18 cellular contexts compared by ENCODE assay signal in genomic region chrX:24017674-24018073, GRCh38. TPM values are rescaled to one million over a fixed set of nuclear protein-coding genes. Genes with fewer than 3 reads are reported as not detected.
DNase-seq lines count a peak whose midpoint lies in the region; ATAC-seq, FAIRE-seq and TF ChIP-seq lines count a peak whose summit lies in the region.
"Had no signal": no experiment of that assay in that cellular context is flagged by ENCODE, and none has a peak within 500 bp of the region (broad histone marks: within the 10 kb centered on the region; RNA-seq: fewer than 3 reads in every experiment).

No MANE protein-coding gene starts in this region.

- no peak for FAIRE-seq in kidney (lab: Jason Lieb, UNC)
- FAIRE-seq: GM19239, H1 had no signal

- no peak overlapping the region for H3K4me3 ChIP-seq in HEK293 (ENCODE audit: low read depth, low read length)
- H3K4me3 ChIP-seq in kidney (ENCODE audit: low read length in 2 of 2), result no peak overlapping the region
- H3K4me3 ChIP-seq: GM12878, GM23248 had no signal

- H3K9ac ChIP-seq in kidney (ENCODE audit: low read length in 2 of 2), result no peak overlapping the region
- H3K9ac ChIP-seq: GM23248 had no signal

- H3K36me3 ChIP-seq in HEK293 (ENCODE audit: control insufficient read depth in 2 of 2, insufficient read depth in 1 of 2, low read length in 2 of 2) (peaks cover 31 to 60% of the 10 kb centered on the region in 2 experiments), kidney (ENCODE audit: control insufficient read depth in 1 of 2, insufficient read depth in 2 of 2, low read length in 2 of 2) (no peaks in the 10 kb centered on the region)

- H3K9me3 ChIP-seq in HEK293 (ENCODE audit: control insufficient read depth, insufficient read depth, low read depth, low read length) (no peaks in the 10 kb centered on the region), kidney (ENCODE audit: control insufficient read depth in 1 of 2, low read length in 2 of 2) (no peaks in the 10 kb centered on the region)
- H3K9me3 ChIP-seq: Caco-2 had no signal

- CTCF ChIA-PET in HEK293 (lab: Yijun Ruan, JAX), result interaction anchor here (0.6 kb wide), 1 partner anchor 1857 kb away, joined by 3 read pairs; no protein-coding TSS in a partner anchor

- POLR2A ChIA-PET in HEK293 (lab: Yijun Ruan, JAX), result interaction anchor here (0.5 to 1.4 kb wide), 3 partner anchors 36 to 1060 kb away, joined by 4 to 8 read pairs (median 5); no protein-coding TSS in a partner anchor

- DNase-seq in chondrocyte (ENCODE audit: low spot score) (no peak), EL (no peak), kidney (no peak)
- DNase-seq: C1 segment of cervical spinal cord; Caco-2; CD8-positive, alpha-beta T cell; DMS153; DND-41; GDM1; GM23248; H7; HCEC 1CT had no signal

- no peak overlapping the region for H3K27ac ChIP-seq in HEK293 (ENCODE audit: extremely low read depth, low read depth, low read length)
- H3K27ac ChIP-seq in kidney (ENCODE audit: low read depth in 2 of 2, low read length in 2 of 2), result no peak overlapping the region
- H3K27ac ChIP-seq: GM23248 had no signal

- H3K4me3 Mint-ChIP-seq in IgD-negative memory B cell (no peak overlapping the region), chondrocyte (ENCODE audit: unreplicated experiment) (no peak overlapping the region)
- H3K4me3 Mint-ChIP-seq: CD8-positive, alpha-beta T cell had no signal

- H3K4me1 ChIP-seq in HEK293 (ENCODE audit: control insufficient read depth, insufficient read depth, low read length) (peaks cover 6% of the 10 kb centered on the region; the same call in 1 of the 2 replicates), kidney (ENCODE audit: control insufficient read depth in 1 of 2, insufficient read depth in 1 of 2, low read depth in 1 of 2, low read length in 2 of 2) (no peaks in the 10 kb centered on the region)
- H3K4me1 ChIP-seq: Caco-2 had no signal

- H3K27ac Mint-ChIP-seq in IgD-negative memory B cell (peak overlapping the region in 2 of 3 donors; percentile 50 to 59), chondrocyte (ENCODE audit: unreplicated experiment) (peak overlapping the region; percentile 68)
- H3K27ac Mint-ChIP-seq: CD8-positive, alpha-beta T cell had no signal

- H3K9me3 Mint-ChIP-seq in IgD-negative memory B cell, result no peaks in the 10 kb centered on the region
- no peaks in the 10 kb centered on the region for H3K9me3 Mint-ChIP-seq in chondrocyte (ENCODE audit: low read depth)
- H3K9me3 Mint-ChIP-seq: CD8-positive, alpha-beta T cell had no signal

- H3K4me1 Mint-ChIP-seq in IgD-negative memory B cell (peaks cover 15 to 24% (median 15%) of the 10 kb centered on the region in 3 donors), chondrocyte (ENCODE audit: low read depth) (peaks cover 48% of the 10 kb centered on the region)

- intact Hi-C loops in kidney (cut with DNase I), result no loop called here

- peaks cover 5% of the 10 kb centered on the region for H3K27me3 Mint-ChIP-seq in IgD-negative memory B cell
- no peaks in the 10 kb centered on the region for H3K27me3 Mint-ChIP-seq in chondrocyte (ENCODE audit: low read depth)

- H3K36me3 Mint-ChIP-seq in IgD-negative memory B cell (peaks cover 2% of the 10 kb centered on the region), chondrocyte (ENCODE audit: low read depth) (peaks cover 4% of the 10 kb centered on the region)

- ATAC-seq in HG03354 (IDR thresholded peaks at IDR 0.05; ENCODE audit: poor library complexity, severe bottlenecking, unreplicated experiment), result no peak
- ATAC-seq: CD8-positive, alpha-beta T cell; GM12878 had no signal

- TF ChIP-seq CTCF in HEK293 (tag by site-specific recombination; IDR thresholded peaks at IDR 0.05) (no peak), chondrocyte (IDR thresholded peaks at IDR 0.05) (no peak), kidney (IDR thresholded peaks at IDR 0.05; ENCODE audit: borderline replicate concordance, extremely low read depth, insufficient read depth) (no peak)

TF ChIP-seq in HEK293, 187 proteins besides CTCF, POLR2A, EP300 and RAD21:
- TF ChIP-seq PRDM2 (tag by site-specific recombination; IDR thresholded peaks at IDR 0.05; ENCODE audit: borderline replicate concordance) (no peak), ZNF394 (tag by site-specific recombination; IDR thresholded peaks at IDR 0.05; ENCODE audit: borderline replicate concordance) (no peak), ZNF514 (tag by site-specific recombination; IDR thresholded peaks at IDR 0.05) (no peak), ZNF549 (tag by site-specific recombination; IDR thresholded peaks at IDR 0.05) (no peak), ZNF362 (tag by site-specific recombination; IDR thresholded peaks at IDR 0.05) (peak; percentile 80), WT1 (tag by site-specific recombination; IDR thresholded peaks at IDR 0.05) (no peak), ZNF138 (tag by site-specific recombination; IDR thresholded peaks at IDR 0.05; ENCODE audit: borderline replicate concordance) (no peak), ZNF626 (tag by site-specific recombination; IDR thresholded peaks at IDR 0.05) (no peak), ZNF121 (tag by site-specific recombination; IDR thresholded peaks at IDR 0.05) (peak; percentile 71), ZNF302 (tag by site-specific recombination; IDR thresholded peaks at IDR 0.05; ENCODE audit: low read depth) (no peak), AEBP2 (tag by site-specific recombination; IDR thresholded peaks at IDR 0.05; ENCODE audit: borderline replicate concordance) (no peak), ZBTB48 (tag by site-specific recombination; IDR thresholded peaks at IDR 0.05) (no peak), GLIS2 (tag by site-specific recombination; IDR thresholded peaks at IDR 0.05) (no peak)

RNA-seq across cellular contexts. Expression of gene KLHL15, which starts 9.3 kb away (rescaled TPM):
- polyA plus RNA-seq in IgD-negative memory B cell (1.6 TPM), kidney (ENCODE audit: insufficient read depth, low read depth, low replicate concordance) (2.2 TPM)
- total RNA-seq in chondrocyte (13.7 to 15.5 TPM (median 13.9 TPM) in 3 replicates), kidney (7.2 TPM)

RNA-seq across cellular contexts. Expression of gene EIF2S3, which starts 37.1 kb away (rescaled TPM):
- polyA plus RNA-seq in IgD-negative memory B cell, result 128 TPM
- 241 to 295 TPM (median 288 TPM) in 3 replicates for total RNA-seq in chondrocyte
- total RNA-seq in kidney, result 173 TPM
- 54.3 TPM for polyA plus RNA-seq in kidney (ENCODE audit: insufficient read depth, low read depth, low replicate concordance)
